ENCODE assay signal across 1 cellular context in the genomic region with DNA sequence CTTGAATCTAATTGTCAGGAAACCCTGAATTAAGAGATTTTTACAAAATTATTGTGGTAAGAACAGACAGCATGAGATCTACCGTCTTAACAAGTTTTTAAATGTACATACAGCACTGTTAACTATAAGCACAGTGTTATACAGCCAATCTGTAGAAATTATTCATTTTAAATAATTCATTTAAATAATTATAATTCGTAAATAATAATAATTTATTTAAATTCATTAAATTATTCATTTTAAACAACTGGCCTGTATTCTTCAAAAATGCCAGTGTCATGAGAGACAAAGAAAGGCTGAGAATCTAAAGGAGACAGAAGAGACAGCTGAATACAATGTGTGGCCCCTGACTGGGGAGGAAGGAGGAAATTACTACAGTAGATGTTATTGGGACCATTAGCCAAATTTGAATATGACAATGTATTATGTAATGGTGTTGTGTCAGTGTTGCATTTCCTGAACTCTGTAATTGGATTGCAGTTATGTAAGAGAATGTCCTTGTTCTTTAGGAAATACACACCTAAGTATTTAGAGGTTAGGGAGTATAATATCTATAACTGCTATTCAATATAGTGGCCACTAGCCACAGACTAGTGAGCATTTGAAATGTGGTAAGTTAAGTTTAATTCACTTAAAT.
TF ChIP-seq lines count a peak whose summit lies in the region.

No MANE protein-coding gene starts in this region.

TF ChIP-seq in WTC11, 78 proteins besides CTCF, POLR2A, EP300 and RAD21 (continued from another document):
- TF ChIP-seq, protein P1, sequence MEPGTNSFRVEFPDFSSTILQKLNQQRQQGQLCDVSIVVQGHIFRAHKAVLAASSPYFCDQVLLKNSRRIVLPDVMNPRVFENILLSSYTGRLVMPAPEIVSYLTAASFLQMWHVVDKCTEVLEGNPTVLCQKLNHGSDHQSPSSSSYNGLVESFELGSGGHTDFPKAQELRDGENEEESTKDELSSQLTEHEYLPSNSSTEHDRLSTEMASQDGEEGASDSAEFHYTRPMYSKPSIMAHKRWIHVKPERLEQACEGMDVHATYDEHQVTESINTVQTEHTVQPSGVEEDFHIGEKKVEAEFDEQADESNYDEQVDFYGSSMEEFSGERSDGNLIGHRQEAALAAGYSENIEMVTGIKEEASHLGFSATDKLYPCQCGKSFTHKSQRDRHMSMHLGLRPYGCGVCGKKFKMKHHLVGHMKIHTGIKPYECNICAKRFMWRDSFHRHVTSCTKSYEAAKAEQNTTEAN (CRISPR knock-in tag; IDR thresholded peaks at IDR 0.05), result no peak
- peak; percentile 98 for TF ChIP-seq HMGA2 (CRISPR knock-in tag; IDR thresholded peaks at IDR 0.05)
